24 cellular contexts compared by ENCODE assay signal in genomic region chr16:7182510-7183109, GRCh38.
DNase-seq lines count a peak whose midpoint lies in the region; ATAC-seq, FAIRE-seq and TF ChIP-seq lines count a peak whose summit lies in the region.
"Had no signal": no experiment of that assay in that cellular context is flagged by ENCODE, and none has a peak within 500 bp of the region (broad histone marks: within the 10 kb centered on the region; RNA-seq: fewer than 3 reads in every experiment).

No MANE protein-coding gene starts in this region.

- no peak for FAIRE-seq in A549 (lab: Jason Lieb, UNC)
- FAIRE-seq: bronchial epithelial cell had no signal

- H3K36me3 ChIP-seq in HEK293 (ENCODE audit: control insufficient read depth in 2 of 2, insufficient read depth in 1 of 2, low read length in 2 of 2), result no peaks in the 10 kb centered on the region
- H3K36me3 ChIP-seq: SJSA1, vagina had no signal

- TF ChIP-seq CTCF in A549 (IDR thresholded peaks at IDR 0.05) (no peak), HEK293 (tag by site-specific recombination; IDR thresholded peaks at IDR 0.05) (no peak)

- no peak for TF ChIP-seq EP300 in A549 (IDR thresholded peaks at IDR 0.05)

- ATAC-seq in A549, result no peak
- ATAC-seq: activated CD4-positive, CD25-positive, alpha-beta regulatory T cell treated with anti-CD3 and anti-CD28 coated beads, Interleukin-2, amount 50 U/mL, for 24 hours; natural killer cell treated with Interleukin-12 subunit alpha and Interleukin-12 subunit beta and Interleukin-15 and Interleukin-18, amount 100 ng/mL, for 72 hours; psoas muscle had no signal

- CTCF ChIA-PET in A549 (lab: Yijun Ruan, JAX) (no interaction called here), HEK293 (lab: Yijun Ruan, JAX) (no interaction called here)

- WGBS in A549 (ENCODE audit: missing lambda C conversion rate), result 5% methylated on average over 3 of the region's 3 CpGs

- POLR2A ChIA-PET in A549 (lab: Yijun Ruan, JAX) (no interaction called here), HEK293 (lab: Yijun Ruan, JAX) (no interaction called here)

- no peak for TF ChIP-seq POLR2A in A549 (IDR thresholded peaks at IDR 0.05; ENCODE audit: low read length)

- H3K9me3 ChIP-seq in A549, result no peaks in the 10 kb centered on the region
- no peaks in the 10 kb centered on the region for H3K9me3 ChIP-seq in HEK293 (ENCODE audit: control insufficient read depth, insufficient read depth, low read depth, low read length)
- H3K9me3 ChIP-seq: vagina had no signal

- DNase-seq in A549 (ENCODE audit: low read depth in 1 of 2, low spot score in 1 of 2) (no peak), SW480 (ENCODE audit: low spot score) (peak; percentile 2), islet precursor cell (peak; percentile 59), NOMO-1 (lab: John Stamatoyannopoulos, UW; ENCODE audit: unreplicated experiment in 2 of 2) (no peak), foreskin melanocyte (no peak), DMS79 treated with DMSO at 0.1 percent for 48 hours (lab: John Stamatoyannopoulos, UW) (no peak), NCI-H69 (lab: John Stamatoyannopoulos, UW) (no peak)
- DNase-seq: activated naive CD8-positive, alpha-beta T cell treated with anti-CD3 and anti-CD28 coated beads, Interleukin-2, amount 10 ng/mL, durations not matched to agents 7 days and 5 days; C1 segment of cervical spinal cord; DMS 273 treated with DMSO at 0.1 percent for 48 hours; hypothalamus; Karpas-422; NCI-H1105; NCI-H2107; NCI-H510A treated with DMSO at 0.1 percent for 48 hours; psoas muscle; stimulated activated CD8-positive, alpha-beta memory T cell treated with anti-CD3 and anti-CD28 coated beads, Interleukin-4, amount 100 ng/mL, for 48 hours; substantia nigra had no signal

- H3K4me1 ChIP-seq in A549 (no peaks in the 10 kb centered on the region), HEK293 (ENCODE audit: control insufficient read depth, insufficient read depth, low read length) (no peaks in the 10 kb centered on the region)
- H3K4me1 ChIP-seq: psoas muscle, SJSA1, vagina had no signal

- no peak for TF ChIP-seq RAD21 in A549 (conservative IDR thresholded peaks at IDR 0.05 in 1 of 2, IDR thresholded peaks at IDR 0.05 in 1 of 2)

- H3K4me3 ChIP-seq in A549 (no peak overlapping the region), HEK293 (ENCODE audit: low read depth, low read length) (no peak overlapping the region)
- H3K4me3 ChIP-seq: psoas muscle, SJSA1, vagina had no signal

- H3K4me2 ChIP-seq in A549, result no peak overlapping the region

- no peak overlapping the region for H3K27ac ChIP-seq in A549
- no peak overlapping the region for H3K27ac ChIP-seq in HEK293 (ENCODE audit: extremely low read depth, low read depth, low read length)
- H3K27ac ChIP-seq: psoas muscle, SJSA1, vagina had no signal

TF ChIP-seq in A549, 52 proteins besides CTCF, POLR2A, EP300 and RAD21:
- peak; percentile 83 for TF ChIP-seq REST (IDR thresholded peaks at IDR 0.05)
- no peak for TF ChIP-seq PHF8 (IDR thresholded peaks at IDR 0.05; ENCODE audit: borderline replicate concordance, low read depth)

TF ChIP-seq in HEK293, 187 proteins besides CTCF, POLR2A, EP300 and RAD21:
- TF ChIP-seq REST (tag by site-specific recombination; IDR thresholded peaks at IDR 0.05) (peak; percentile 90), ZNF426 (tag by site-specific recombination; IDR thresholded peaks at IDR 0.05) (no peak)
TF ChIP-seq in HEK293: peak in this region for 1.

Comparison
In these comparisons a context has a peak if more than half of its experiments do, and no peak if none do; other contexts are left out.
1. DNase-seq: peak in SW480 (single experiment) and islet precursor cell (single experiment); none in A549 (0 of 2), NOMO-1 (0 of 2), foreskin melanocyte (single experiment), DMS79 treated with DMSO at 0.1 percent for 48 hours (single experiment) and NCI-H69 (single experiment).
2. Of the 5 proteins assayed by ChIP-seq in both HEK293 and A549: peak only in HEK293: none; only in A549: none; in both: REST; in neither: 4.